Comparison of ENCODE assay signal across 1 cellular context in genomic region chr1:40773748-40774265, GRCh38.
A peak's percentile ranks its signal among the peaks of the same experiment; 100 is the strongest.
TF ChIP-seq lines count a peak whose summit lies in the region.

No MANE protein-coding gene starts in this region.

TF ChIP-seq in HepG2, 621 proteins besides CTCF, POLR2A, EP300 and RAD21 (continued from another document):
- TF ChIP-seq SALL1 (CRISPR knock-in tag; IDR thresholded peaks at IDR 0.05): peak; percentile 35
- peak; percentile 41; the same call in 1 of the 2 replicates for TF ChIP-seq KDM2A (CRISPR knock-in tag; IDR thresholded peaks at IDR 0.05; ENCODE audit: borderline replicate concordance, low read depth)
- TF ChIP-seq MYNN (CRISPR knock-in tag; IDR thresholded peaks at IDR 0.05; ENCODE audit: low read depth): no peak
- TF ChIP-seq ZGPAT (CRISPR knock-in tag; IDR thresholded peaks at IDR 0.05): 0 out of 2 replicates have a peak, but pooled peaks have one; percentile 45
- 0 out of 2 replicates have a peak, but pooled peaks have one; percentile 17 for TF ChIP-seq ZNF280D (CRISPR knock-in tag; IDR thresholded peaks at IDR 0.05)
- TF ChIP-seq ESRRA (CRISPR knock-in tag; IDR thresholded peaks at IDR 0.05; ENCODE audit: low read depth): peak; percentile 49; the same call in 1 of the 2 replicates
- TF ChIP-seq ZNF644 (CRISPR knock-in tag; IDR thresholded peaks at IDR 0.05; ENCODE audit: low read depth): no peak
- TF ChIP-seq NR2F1 (CRISPR knock-in tag; IDR thresholded peaks at IDR 0.05): peak in 1 of 2 experiments; percentile 65; a peak in 2 of 4 replicates
- TF ChIP-seq ZNF263 (CRISPR knock-in tag; IDR thresholded peaks at IDR 0.05): peak; percentile 91
- no peak for TF ChIP-seq ZNF652 (CRISPR knock-in tag; IDR thresholded peaks at IDR 0.05; ENCODE audit: borderline replicate concordance, low read depth)
- no peak for TF ChIP-seq NONO (IDR thresholded peaks at IDR 0.05)
- TF ChIP-seq NONO (CRISPR knock-in tag; conservative IDR thresholded peaks at IDR 0.05): 0 out of 2 replicates have a peak, but pooled peaks have one; percentile 32
- TF ChIP-seq SALL2 (CRISPR knock-in tag; IDR thresholded peaks at IDR 0.05): 0 out of 2 replicates have a peak, but pooled peaks have one; percentile 49
- no peak for TF ChIP-seq ZNF709 (CRISPR knock-in tag; IDR thresholded peaks at IDR 0.05)
- peak; percentile 56; the same call in 1 of the 2 replicates for TF ChIP-seq HDAC1 (CRISPR knock-in tag; IDR thresholded peaks at IDR 0.05)
- 0 out of 2 replicates have a peak, but pooled peaks have one; percentile 12 for TF ChIP-seq THRA (CRISPR knock-in tag; IDR thresholded peaks at IDR 0.05; ENCODE audit: borderline replicate concordance)
- no peak for TF ChIP-seq CREB1 (IDR thresholded peaks at IDR 0.05)
- 0 out of 2 replicates have a peak, but pooled peaks have one; percentile 41 for TF ChIP-seq CREB1 (CRISPR knock-in tag; IDR thresholded peaks at IDR 0.05)
- no peak for TF ChIP-seq YY1 (IDR thresholded peaks at IDR 0.05; ENCODE audit: insufficient read depth, insufficient replicate concordance, low read depth, low read length)
- TF ChIP-seq PHF21A (CRISPR knock-in tag; IDR thresholded peaks at IDR 0.05): peak; percentile 60
- TF ChIP-seq NR2F6 (IDR thresholded peaks at IDR 0.05): peak; percentile 52; the same call in 1 of the 2 replicates
- 0 out of 2 replicates have a peak, but pooled peaks have one; percentile 28 for TF ChIP-seq NR2F6 (CRISPR knock-in tag; IDR thresholded peaks at IDR 0.05)
- TF ChIP-seq MEF2D (CRISPR knock-in tag; IDR thresholded peaks at IDR 0.05): no peak
- no peak for TF ChIP-seq SIN3A (IDR thresholded peaks at IDR 0.05; ENCODE audit: borderline replicate concordance, low read depth, low read length)
- no peak for TF ChIP-seq MLLT10 (CRISPR knock-in tag; IDR thresholded peaks at IDR 0.05)
- 0 out of 2 replicates have a peak, but pooled peaks have one; percentile 32 for TF ChIP-seq FOXJ3 (CRISPR knock-in tag; IDR thresholded peaks at IDR 0.05; ENCODE audit: borderline replicate concordance)
- TF ChIP-seq MYC (CRISPR knock-in tag; IDR thresholded peaks at IDR 0.05; ENCODE audit: borderline replicate concordance): no peak
- TF ChIP-seq ZNF431 (CRISPR knock-in tag; IDR thresholded peaks at IDR 0.05; ENCODE audit: borderline replicate concordance, low read depth): 0 out of 2 replicates have a peak, but pooled peaks have one; percentile 37
- TF ChIP-seq SRF (IDR thresholded peaks at IDR 0.05; ENCODE audit: low read depth, low read length): no peak
- TF ChIP-seq ZFP90 (CRISPR knock-in tag; IDR thresholded peaks at IDR 0.05; ENCODE audit: borderline replicate concordance): 0 out of 2 replicates have a peak, but pooled peaks have one; percentile 55
- TF ChIP-seq HOXA3 (CRISPR knock-in tag; IDR thresholded peaks at IDR 0.05): peak; percentile 39; the same call in 1 of the 2 replicates
- 0 out of 2 replicates have a peak, but pooled peaks have one; percentile 18 for TF ChIP-seq PPARG (CRISPR knock-in tag; conservative IDR thresholded peaks at IDR 0.05)
- TF ChIP-seq PAXIP1 (CRISPR knock-in tag; conservative IDR thresholded peaks at IDR 0.05): peak; percentile 53; the same call in 1 of the 2 replicates
- TF ChIP-seq ATF7 (IDR thresholded peaks at IDR 0.05): no peak
- TF ChIP-seq ATF7 (CRISPR knock-in tag; IDR thresholded peaks at IDR 0.05): no peak
- TF ChIP-seq NCOR1 (IDR thresholded peaks at IDR 0.05; ENCODE audit: borderline replicate concordance, low read length): peak; percentile 59; the same call in 1 of the 2 replicates
- TF ChIP-seq ZFP91 (CRISPR knock-in tag; IDR thresholded peaks at IDR 0.05; ENCODE audit: borderline replicate concordance): peak; percentile 51; the same call in 1 of the 2 replicates
- TF ChIP-seq GLI4 (CRISPR knock-in tag; IDR thresholded peaks at IDR 0.05; ENCODE audit: borderline replicate concordance): 0 out of 2 replicates have a peak, but pooled peaks have one; percentile 6
- peak; percentile 81 for TF ChIP-seq ZMYM3 (CRISPR knock-in tag; IDR thresholded peaks at IDR 0.05)
- TF ChIP-seq SOX6 (IDR thresholded peaks at IDR 0.05): no peak
- TF ChIP-seq SOX6 (CRISPR knock-in tag; IDR thresholded peaks at IDR 0.05): 0 out of 2 replicates have a peak, but pooled peaks have one; percentile 8
- no peak for TF ChIP-seq ZNF713 (CRISPR knock-in tag; IDR thresholded peaks at IDR 0.05)
- no peak for TF ChIP-seq ZNF326 (CRISPR knock-in tag; IDR thresholded peaks at IDR 0.05; ENCODE audit: borderline replicate concordance)
- TF ChIP-seq JUNB (CRISPR knock-in tag; IDR thresholded peaks at IDR 0.05; ENCODE audit: borderline replicate concordance): no peak
- TF ChIP-seq REPIN1 (CRISPR knock-in tag; IDR thresholded peaks at IDR 0.05; ENCODE audit: borderline replicate concordance, low read depth): 0 out of 2 replicates have a peak, but pooled peaks have one; percentile 48
- peak; percentile 73 for TF ChIP-seq HNF4A (CRISPR knock-in tag; IDR thresholded peaks at IDR 0.05)
- no peak for TF ChIP-seq TARDBP (CRISPR knock-in tag; IDR thresholded peaks at IDR 0.05)
- peak; percentile 2; the same call in 1 of the 2 replicates for TF ChIP-seq BCL6 (CRISPR knock-in tag; IDR thresholded peaks at IDR 0.05)
